ENCODE assay signal across 8 cellular contexts in genomic region chr14:66507181-66507721, GRCh38. TPM values are rescaled to one million over a fixed set of nuclear protein-coding genes. Genes with fewer than 3 reads are reported as not detected.
DNase-seq lines count a peak whose midpoint lies in the region; ATAC-seq lines count a peak whose summit lies in the region.

No MANE protein-coding gene starts in this region.

- H3K27me3 Mint-ChIP-seq in effector memory CD8-positive, alpha-beta T cell = peaks cover 9 to 15% of the 10 kb centered on the region in 2 donors
- peaks cover 0 to 2% (median 0%) of the 10 kb centered on the region in 5 donors for H3K27me3 Mint-ChIP-seq in naive thymus-derived CD8-positive, alpha-beta T cell

- H3K27ac Mint-ChIP-seq in effector memory CD8-positive, alpha-beta T cell = peak overlapping the region; percentile 72 to 86
- H3K27ac Mint-ChIP-seq in naive thymus-derived CD8-positive, alpha-beta T cell = peak overlapping the region; percentile 34 to 97 (median 90)

- ATAC-seq in GM18858 (IDR thresholded peaks at IDR 0.05; ENCODE audit: unreplicated experiment) (peak; percentile 12), HG03097 (IDR thresholded peaks at IDR 0.05; ENCODE audit: low FRiP score, unreplicated experiment) (peak; percentile 16)
- ATAC-seq in effector memory CD8-positive, alpha-beta T cell (replicated peaks) = no peak
- peak in 1 of 2 donors; percentile 7 for ATAC-seq in naive thymus-derived CD8-positive, alpha-beta T cell

- H3K27me3 ChIP-seq in ACC112 (ENCODE audit: insufficient read depth, low read length) = no peaks in the 10 kb centered on the region

- peaks cover 29% of the 10 kb centered on the region for H3K79me2 ChIP-seq in ACC112 (ENCODE audit: control insufficient read depth, insufficient read depth, low read length, unreplicated experiment)

- H3K4me1 Mint-ChIP-seq in effector memory CD8-positive, alpha-beta T cell (ENCODE audit: low read depth in 2 of 2) = peaks cover 11 to 23% of the 10 kb centered on the region in 2 donors
- H3K4me1 Mint-ChIP-seq in naive thymus-derived CD8-positive, alpha-beta T cell = peaks cover 12 to 38% (median 29%) of the 10 kb centered on the region in 4 donors

- H3K36me3 ChIP-seq in ACC112 (ENCODE audit: insufficient read depth, low read length) = no peaks in the 10 kb centered on the region

- peak; percentile 34 for DNase-seq in RPMI8226
- peak in 1 of 3 experiments; percentile 1 for DNase-seq in effector memory CD8-positive, alpha-beta T cell
- peak in 1 of 10 donors; percentile 1 for DNase-seq in naive thymus-derived CD8-positive, alpha-beta T cell
- DNase-seq in GM19240 (ENCODE audit: insufficient read length, low spot score) = no peak
- no peak for DNase-seq in AG20443 (ENCODE audit: low spot score)

- peak overlapping the region; percentile 59 for H3K27ac ChIP-seq in ACC112 (ENCODE audit: low read depth, low read length)

- peaks cover 3% of the 10 kb centered on the region for H3K36me3 Mint-ChIP-seq in effector memory CD8-positive, alpha-beta T cell (ENCODE audit: insufficient read depth)
- H3K36me3 Mint-ChIP-seq in naive thymus-derived CD8-positive, alpha-beta T cell = peaks cover 0 to 2% (median 0%) of the 10 kb centered on the region in 3 donors

- POLR2A ChIA-PET in naive thymus-derived CD8-positive, alpha-beta T cell (lab: Charles Lee) = interaction anchor here (0.6 to 1.2 kb wide), 4 partner anchors 12 to 801 kb away, joined by 3 to 4 read pairs (median 3); partner anchors contain the start of gene PALS1

- peak overlapping the region; percentile 85 for H3K4me3 ChIP-seq in ACC112 (ENCODE audit: low read depth, low read length)

- H3K4me3 Mint-ChIP-seq in effector memory CD8-positive, alpha-beta T cell = peak overlapping the region; percentile 88 to 91
- H3K4me3 Mint-ChIP-seq in naive thymus-derived CD8-positive, alpha-beta T cell = peak overlapping the region; percentile 95 to 99 (median 98)

- no peaks in the 10 kb centered on the region for H3K9me3 Mint-ChIP-seq in effector memory CD8-positive, alpha-beta T cell
- no peaks in the 10 kb centered on the region for H3K9me3 Mint-ChIP-seq in naive thymus-derived CD8-positive, alpha-beta T cell

- peaks cover 4% of the 10 kb centered on the region for H3K4me1 ChIP-seq in ACC112 (ENCODE audit: control insufficient read depth, insufficient read depth, low read length, unreplicated experiment)

- peak overlapping the region; percentile 92 for H2AFZ ChIP-seq in ACC112 (ENCODE audit: low read length, unreplicated experiment)

RNA-seq across cellular contexts. Expression of gene GPHN, which starts 0.7 kb away (rescaled TPM):
- total RNA-seq in naive thymus-derived CD8-positive, alpha-beta T cell = 10 to 100 TPM; 11.5 to 12.1 TPM
- 1 to 10 TPM; 2.9 to 4.2 (median 4.0) TPM for polyA plus RNA-seq in naive thymus-derived CD8-positive, alpha-beta T cell

RNA-seq across cellular contexts. Expression of gene CCDC196, which starts 21.1 kb away (rescaled TPM):
- total RNA-seq in naive thymus-derived CD8-positive, alpha-beta T cell = not detected
- not detected for polyA plus RNA-seq in naive thymus-derived CD8-positive, alpha-beta T cell
